ENCODE assay signal across 10 cellular contexts in genomic region chr1:153610334-153611023, GRCh38. TPM values are rescaled to one million over a fixed set of nuclear protein-coding genes. Genes with fewer than 3 reads are reported as not detected.
DNase-seq lines count a peak whose midpoint lies in the region; ATAC-seq, FAIRE-seq and TF ChIP-seq lines count a peak whose summit lies in the region.
"Had no signal": no experiment of that assay in that cellular context is flagged by ENCODE, and none has a peak within 500 bp of the region (broad histone marks: within the 10 kb centered on the region; RNA-seq: fewer than 3 reads in every experiment).

No MANE protein-coding gene starts in this region.

- H3K4me1 Mint-ChIP-seq in Caco-2 (ENCODE audit: low read depth, unreplicated experiment) = peaks cover 45% of the 10 kb centered on the region
- H3K4me1 Mint-ChIP-seq in astrocyte (ENCODE audit: low read depth, unreplicated experiment) = peaks cover 20% of the 10 kb centered on the region

- H3K9ac ChIP-seq in astrocyte (ENCODE audit: low read length) = peak overlapping the region; percentile 42
- H3K9ac ChIP-seq in mucosa of stomach (ENCODE audit: low read length) = no peak overlapping the region

- H3K4me3 Mint-ChIP-seq in Caco-2 (ENCODE audit: unreplicated experiment) (peak overlapping the region; percentile 74), astrocyte (ENCODE audit: unreplicated experiment) (no peak overlapping the region)

- no peaks in the 10 kb centered on the region for H3K9me3 ChIP-seq in Caco-2
- H3K9me3 ChIP-seq in astrocyte (ENCODE audit: insufficient read depth, low read depth, low read length) = no peaks in the 10 kb centered on the region
- no peaks in the 10 kb centered on the region for H3K9me3 ChIP-seq in mucosa of stomach (ENCODE audit: control insufficient read depth, low read length)

- H3K36me3 ChIP-seq in Caco-2 (ENCODE audit: control insufficient read depth, insufficient read depth, low read length) (peaks cover 8% of the 10 kb centered on the region), astrocyte (ENCODE audit: insufficient read depth, low read length) (peaks cover 17% of the 10 kb centered on the region), mucosa of stomach (ENCODE audit: control insufficient read depth, insufficient read depth, low read length) (no peaks in the 10 kb centered on the region)

- H3K27me3 ChIP-seq in Caco-2 (replicated peaks; ENCODE audit: control insufficient read depth, insufficient read depth, low read length) (no peaks in the 10 kb centered on the region), astrocyte (ENCODE audit: insufficient read depth, low read length) (no peaks in the 10 kb centered on the region), mucosa of stomach (ENCODE audit: control insufficient read depth, insufficient read depth, low read length) (no peaks in the 10 kb centered on the region)

- H3K9me3 Mint-ChIP-seq in Caco-2 (ENCODE audit: unreplicated experiment) = no peaks in the 10 kb centered on the region
- H3K9me3 Mint-ChIP-seq in astrocyte (ENCODE audit: unreplicated experiment) = no peaks in the 10 kb centered on the region

- intact Hi-C loops in Caco-2 (cut with micrococcal nuclease; ENCODE audit: unreplicated experiment) = no loop called here

- H3K27ac Mint-ChIP-seq in Caco-2 (ENCODE audit: unreplicated experiment) (peak overlapping the region; percentile 56), astrocyte (ENCODE audit: unreplicated experiment) (no peak overlapping the region)

- peaks cover 58% of the 10 kb centered on the region for H3K4me1 ChIP-seq in Caco-2
- peaks cover 47% of the 10 kb centered on the region for H3K4me1 ChIP-seq in astrocyte (ENCODE audit: insufficient read depth, low read length)
- peaks cover 57% of the 10 kb centered on the region for H3K4me1 ChIP-seq in mucosa of stomach (ENCODE audit: control insufficient read depth, insufficient read depth, low read length)

- H3K79me2 ChIP-seq in astrocyte (ENCODE audit: insufficient read depth, low read length) = peaks cover 72% of the 10 kb centered on the region

- CTCF ChIA-PET in Caco-2 (lab: Charles Lee) = interaction anchor here (1.1 kb wide), 1 partner anchor 17 kb away, joined by 5 read pairs; the partner anchor contains the start of gene S100A13

- DNase-seq in Caco-2 (peak in 1 of 2 experiments; percentile 58), astrocyte (ENCODE audit: low read depth) (peak; percentile 42), cerebellar nuclear complex (lab: John Stamatoyannopoulos, UW) (no peak), putamen (ENCODE audit: low spot score) (no peak)
- DNase-seq: NCI-H1417 had no signal

- peak overlapping the region; percentile 92 for H3K27ac ChIP-seq in astrocyte (ENCODE audit: low read depth, low read length)

- no TSS peak for BruUV-seq in Caco-2 (replicated peaks; lab: Mats Ljungman, UMichigan)

- H3K4me2 ChIP-seq in astrocyte (ENCODE audit: low read length) = peak overlapping the region; percentile 87

- H2AFZ ChIP-seq in astrocyte (ENCODE audit: low read depth, low read length) = no peak overlapping the region

- ATAC-seq in HG02973 (IDR thresholded peaks at IDR 0.05; ENCODE audit: unreplicated experiment) = no peak

- H3K36me3 Mint-ChIP-seq in Caco-2 (ENCODE audit: insufficient read depth, unreplicated experiment) (peaks cover 80% of the 10 kb centered on the region), astrocyte (ENCODE audit: low read depth, unreplicated experiment) (peaks cover 5% of the 10 kb centered on the region)

- no peaks in the 10 kb centered on the region for H3K27me3 Mint-ChIP-seq in Caco-2 (ENCODE audit: insufficient read depth, unreplicated experiment)
- no peaks in the 10 kb centered on the region for H3K27me3 Mint-ChIP-seq in astrocyte (ENCODE audit: low read depth, unreplicated experiment)

- POLR2A ChIA-PET in Caco-2 (lab: Charles Lee) = interaction anchor here (0.6 kb wide), 2 partner anchors 96 to 173 kb away, joined by 3 read pairs; no protein-coding TSS in a partner anchor

- FAIRE-seq in astrocyte (lab: Jason Lieb, UNC) = no peak
- FAIRE-seq: frontal cortex, G401.6 had no signal

- H4K20me1 ChIP-seq in astrocyte (ENCODE audit: insufficient read depth, low read length) = peaks cover 7% of the 10 kb centered on the region

- H3K4me3 ChIP-seq in Caco-2 (ENCODE audit: low read depth, low read length) (no peak overlapping the region), astrocyte (ENCODE audit: insufficient read depth, low read depth, low read length) (peak overlapping the region; percentile 93), mucosa of stomach (ENCODE audit: low read length) (peak overlapping the region; percentile 14)

- TF ChIP-seq CTCF in Caco-2 (IDR thresholded peaks at IDR 0.05; ENCODE audit: insufficient read depth in 1 of 2, low read depth in 1 of 2, low read length in 1 of 2, severe bottlenecking in 1 of 2, unreplicated experiment in 1 of 2) (no peak), astrocyte (IDR thresholded peaks at IDR 0.05; ENCODE audit: insufficient read depth, low read depth, low read length) (no peak)

RNA-seq across cellular contexts. Expression of gene S100A16, which starts 2.5 kb away (rescaled TPM):
- 220 and 243 TPM in 2 replicates for total RNA-seq in Caco-2 (2022)
- 48.8 and 54.4 TPM in 2 replicates for total RNA-seq in astrocyte

RNA-seq across cellular contexts. Expression of gene S100A14, which starts 5.6 kb away (rescaled TPM):
- total RNA-seq in Caco-2 (2022) (510 and 624 TPM in 2 replicates), astrocyte (0.38 and 0.57 TPM in 2 replicates)
- total RNA-seq: frontal cortex, H4 had no signal

RNA-seq across cellular contexts. Expression of gene S100A13, which starts 16.8 kb away (rescaled TPM):
- 198 and 238 TPM in 2 replicates for total RNA-seq in Caco-2 (2022)
- total RNA-seq in astrocyte = 134 and 172 TPM in 2 replicates

RNA-seq across cellular contexts. Expression of gene S100A1, which starts 17.8 kb away (rescaled TPM):
- total RNA-seq in Caco-2 (2022) (12.6 and 18.1 TPM in 2 replicates), astrocyte (1.7 and 4.1 TPM in 2 replicates)

RNA-seq across cellular contexts. Expression of gene CHTOP, which starts 23.4 kb away (rescaled TPM):
- total RNA-seq in Caco-2 (2022) (85.1 and 90.6 TPM in 2 replicates), astrocyte (46.7 and 56.4 TPM in 2 replicates)

Comparison
In these comparisons a context has a peak if more than half of its experiments do, and no peak if none do; other contexts are left out.
1. RNA of gene S100A14, which starts 5.6 kb away (total RNA-seq): 510 to 624 TPM in Caco-2; 0.38 to 0.57 TPM in astrocyte; every median in the first group is over 100 times any median in the second.